16 cellular contexts compared by ENCODE assay signal in genomic region chr3:112354642-112355333, GRCh38. TPM values are rescaled to one million over a fixed set of nuclear protein-coding genes. Genes with fewer than 3 reads are reported as not detected.
DNase-seq lines count a peak whose midpoint lies in the region; ATAC-seq and TF ChIP-seq lines count a peak whose summit lies in the region.
"Had no signal": no experiment of that assay in that cellular context is flagged by ENCODE, and none has a peak within 500 bp of the region (broad histone marks: within the 10 kb centered on the region; RNA-seq: fewer than 3 reads in every experiment).

No MANE protein-coding gene starts in this region.

- intact Hi-C loops in left ventricle myocardium inferior (cut with micrococcal nuclease) (no loop called here), Right ventricle myocardium superior (cut with DNase I) (no loop called here), left colon (cut with DNase I, micrococcal nuclease) (no loop called here)

- H3K4me1 ChIP-seq in left ventricle myocardium inferior (peaks cover 46% of the 10 kb centered on the region), foreskin keratinocyte (peaks cover 4% of the 10 kb centered on the region)

- no peak overlapping the region for H3K4me3 Mint-ChIP-seq in glutamatergic neuron (ENCODE audit: unreplicated experiment)
- H3K4me3 Mint-ChIP-seq in naive B cell = peak overlapping the region in 1 of 8 donors; percentile 1

- no peak overlapping the region for H3K4me3 ChIP-seq in left ventricle myocardium inferior
- H3K4me3 ChIP-seq: K562 had no signal

- H3K27ac ChIP-seq in left ventricle myocardium inferior (replicated peaks) (peak overlapping the region; percentile 82), foreskin keratinocyte (no peak overlapping the region)
- H3K27ac ChIP-seq: C4-2B had no signal

- H3K27me3 Mint-ChIP-seq in glutamatergic neuron (ENCODE audit: unreplicated experiment) (no peaks in the 10 kb centered on the region), naive B cell (no peaks in the 10 kb centered on the region)

- no peak for TF ChIP-seq CTCF in left ventricle myocardium inferior (IDR thresholded peaks at IDR 0.05; ENCODE audit: borderline replicate concordance)
- no peak for TF ChIP-seq CTCF in glutamatergic neuron (IDR thresholded peaks at IDR 0.05; ENCODE audit: partially characterized antibody, unreplicated experiment)
- no peak for TF ChIP-seq CTCF in foreskin keratinocyte (conservative IDR thresholded peaks at IDR 0.05)

- peaks cover 51% of the 10 kb centered on the region for H3K4me1 Mint-ChIP-seq in glutamatergic neuron (ENCODE audit: low read depth, unreplicated experiment)
- H3K4me1 Mint-ChIP-seq in naive B cell = peaks cover 39 to 66% (median 52%) of the 10 kb centered on the region in 3 donors

- H3K27me3 ChIP-seq in left ventricle myocardium inferior (ENCODE audit: low read depth) = no peaks in the 10 kb centered on the region
- H3K27me3 ChIP-seq in foreskin keratinocyte = no peaks in the 10 kb centered on the region

- H3K9me3 ChIP-seq in left ventricle myocardium inferior (replicated peaks) = no peaks in the 10 kb centered on the region

- H3K9me3 Mint-ChIP-seq in glutamatergic neuron (ENCODE audit: unreplicated experiment) (peaks cover 2% of the 10 kb centered on the region), naive B cell (no peaks in the 10 kb centered on the region)

- DNase-seq in left ventricle myocardium inferior (no peak), Right ventricle myocardium superior (no peak), glutamatergic neuron (no peak), naive B cell (no peak), foreskin keratinocyte (no peak), NCI-H1417 (lab: John Stamatoyannopoulos, UW) (no peak), left colon (no peak)
- DNase-seq: 8988T, NCI-H1694 treated with DMSO at 0.1 percent for 48 hours had no signal

- H3K36me3 ChIP-seq in left ventricle myocardium inferior = no peaks in the 10 kb centered on the region

- no peak for ATAC-seq in Right ventricle myocardium superior (ENCODE audit: poor library complexity)
- no peak for ATAC-seq in naive B cell (ENCODE audit: low read depth in 2 of 2)
- no peak for ATAC-seq in foreskin keratinocyte
- ATAC-seq in GM21619 (IDR thresholded peaks at IDR 0.05; ENCODE audit: unreplicated experiment) = no peak
- no peak for ATAC-seq in left colon
- ATAC-seq: HCT116, K562, Panc1, Right ventricle myocardium inferior had no signal

- no peaks in the 10 kb centered on the region for H3K36me3 Mint-ChIP-seq in glutamatergic neuron (ENCODE audit: unreplicated experiment)
- peaks cover 46 to 69% of the 10 kb centered on the region in 2 donors for H3K36me3 Mint-ChIP-seq in naive B cell

- peak overlapping the region; percentile 60 for H3K27ac Mint-ChIP-seq in glutamatergic neuron (ENCODE audit: unreplicated experiment)
- H3K27ac Mint-ChIP-seq in naive B cell = peak overlapping the region in 5 of 6 donors; percentile 12 to 77 (median 61)

RNA-seq across cellular contexts. Expression of gene CD200, which starts 21.8 kb away (rescaled TPM):
- total RNA-seq in left ventricle myocardium inferior (1.1 TPM), Right ventricle myocardium superior (0.91 TPM), glutamatergic neuron (ENCODE audit: unreplicated experiment) (67.9 TPM), foreskin keratinocyte (0.11 and 0.14 TPM in 2 replicates), left colon (1 to 10 TPM; 4.6 to 4.9 TPM)
- polyA plus RNA-seq in naive B cell (ENCODE audit: low read depth in 6 of 6) (100 to 1,000 TPM; 102 to 329 (median 161) TPM), foreskin keratinocyte (0.03 and 0.12 TPM in 2 replicates)
- total RNA-seq: NCI-H460 had no signal
- polyA plus RNA-seq: K562 had no signal

Comparison
In these comparisons a context has a peak if more than half of its experiments do, and no peak if none do; other contexts are left out.
1. RNA of gene CD200, which starts 21.8 kb away (total RNA-seq): 67.9 TPM in glutamatergic neuron (single experiment); 4.6 to 4.9 TPM in left colon, 1.1 TPM in left ventricle myocardium inferior (single experiment), 0.91 TPM in Right ventricle myocardium superior (single experiment) and 0.11 to 0.14 TPM in foreskin keratinocyte; every median in the first group is over 10 times any median in the second.